26 cellular contexts compared by ENCODE assay signal in the genomic region with DNA sequence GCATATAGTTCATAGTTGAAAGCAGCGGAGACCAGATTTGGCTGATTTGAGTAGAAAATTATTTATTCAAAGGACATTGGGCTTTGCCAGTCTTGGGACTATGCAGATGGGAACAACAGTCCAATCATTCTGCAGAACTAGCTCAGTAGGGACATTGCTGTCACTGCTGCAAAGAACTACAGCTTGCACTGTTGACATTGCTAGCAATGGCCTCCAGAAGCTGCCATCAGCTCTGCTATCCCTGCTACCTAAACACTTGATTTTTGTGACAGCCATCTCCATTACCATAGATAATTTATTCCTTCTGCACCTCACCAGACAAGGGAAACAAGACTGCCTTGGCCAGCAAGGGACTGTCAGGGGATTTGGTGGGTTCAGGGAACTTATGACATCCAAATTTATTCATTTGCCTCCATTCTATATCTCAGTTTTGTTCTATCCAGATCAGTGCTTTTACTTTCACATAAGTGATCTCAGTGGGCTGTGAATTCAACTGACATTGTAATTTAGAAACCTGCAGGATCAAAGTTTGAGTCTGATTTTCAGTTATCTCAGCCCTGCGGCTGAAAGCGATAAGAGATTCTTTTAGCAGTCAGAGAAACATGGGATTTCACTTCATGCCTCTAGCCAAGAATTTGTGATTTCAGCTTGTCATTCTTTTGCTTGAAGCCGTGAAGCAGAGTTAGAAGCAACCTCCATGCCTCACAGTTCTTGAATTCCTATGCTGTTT.
A peak's percentile ranks its signal among the peaks of the same experiment; 100 is the strongest.
DNase-seq lines count a peak whose midpoint lies in the region; ATAC-seq, FAIRE-seq and TF ChIP-seq lines count a peak whose summit lies in the region.
"Had no signal": no experiment of that assay in that cellular context is flagged by ENCODE, and none has a peak within 500 bp of the region (broad histone marks: within the 10 kb centered on the region; RNA-seq: fewer than 3 reads in every experiment).

No MANE protein-coding gene starts in this region.

- DNase-seq in GM18507 (ENCODE audit: extremely low spot score, insufficient read length, low read depth): no peak
- no peak for DNase-seq in nephron progenitor cell
- DNase-seq in stimulated activated naive CD8-positive, alpha-beta T cell treated with anti-CD3 and anti-CD28 coated beads, Interleukin-15, amount 100 ng/mL, for 72 hours: no peak
- DNase-seq in anterior cingulate cortex (lab: John Stamatoyannopoulos, UW): no peak
- DNase-seq: activated CD4-positive, alpha-beta T cell treated with anti-CD3 and anti-CD28 coated beads for 48 hours; activated naive CD4-positive, alpha-beta T cell treated with Interleukin-2 at 50 U/mL for 16 hours; activated T-cell treated with anti-CD3 and anti-CD28 coated beads, Interleukin-2, amount 50 U/mL, for 72 hours; amygdala; colonic mucosa; DMS79; effector CD8-positive, alpha-beta T cell; GDM1; HCEC 1CT; IMR-90; natural killer cell; NCI-H1694; NCI-H510A; NK-92 treated with Interleukin-12 subunit alpha and Interleukin-12 subunit beta, amount 100 ng/mL, for 24 hours; Peyer's patch; SHP77 treated with DMSO at 0.1 percent for 48 hours; stimulated activated CD4-positive, alpha-beta T cell treated with anti-CD3 and anti-CD28 coated beads, Interleukin-2, amount 100 ng/mL, for 24 hours; upper lobe of left lung had no signal

- FAIRE-seq in GM18507 (lab: Jason Lieb, UNC): peak; percentile 12
- FAIRE-seq: keratinocyte had no signal

- H3K9me3 Mint-ChIP-seq in nephron progenitor cell: peaks cover 16% of the 10 kb centered on the region
- peaks cover 6 to 15% of the 10 kb centered on the region in 2 donors for H3K9me3 Mint-ChIP-seq in stimulated activated naive CD8-positive, alpha-beta T cell treated with anti-CD3 and anti-CD28 coated beads, Interleukin-15, amount 100 ng/mL, for 72 hours

- H3K27ac Mint-ChIP-seq in nephron progenitor cell: peak overlapping the region; percentile 4
- H3K27ac Mint-ChIP-seq in stimulated activated naive CD8-positive, alpha-beta T cell treated with anti-CD3 and anti-CD28 coated beads, Interleukin-15, amount 100 ng/mL, for 72 hours: no peak overlapping the region
- H3K27ac Mint-ChIP-seq: activated T-cell treated with anti-CD3 and anti-CD28 coated beads, Interleukin-2, amount 50 U/mL, for 72 hours; natural killer cell had no signal

- TF ChIP-seq CTCF in nephron progenitor cell (IDR thresholded peaks at IDR 0.05): no peak

- no peaks in the 10 kb centered on the region for H3K36me3 Mint-ChIP-seq in nephron progenitor cell (ENCODE audit: low read depth)

- ATAC-seq in GM19351 (IDR thresholded peaks at IDR 0.05; ENCODE audit: unreplicated experiment) (peak; percentile 81), HG03432 (IDR thresholded peaks at IDR 0.05; ENCODE audit: unreplicated experiment) (peak; percentile 73), GM19324 (IDR thresholded peaks at IDR 0.05; ENCODE audit: low FRiP score, unreplicated experiment) (no peak)
- ATAC-seq in stimulated activated naive CD8-positive, alpha-beta T cell treated with anti-CD3 and anti-CD28 coated beads, Interleukin-15, amount 100 ng/mL, for 72 hours: no peak
- ATAC-seq: natural killer cell had no signal

- H3K27me3 Mint-ChIP-seq in nephron progenitor cell (ENCODE audit: low read depth, poor library complexity): no peaks in the 10 kb centered on the region
- H3K27me3 Mint-ChIP-seq in stimulated activated naive CD8-positive, alpha-beta T cell treated with anti-CD3 and anti-CD28 coated beads, Interleukin-15, amount 100 ng/mL, for 72 hours: no peaks in the 10 kb centered on the region

- H3K4me3 Mint-ChIP-seq in nephron progenitor cell: no peak overlapping the region
- no peak overlapping the region for H3K4me3 Mint-ChIP-seq in stimulated activated naive CD8-positive, alpha-beta T cell treated with anti-CD3 and anti-CD28 coated beads, Interleukin-15, amount 100 ng/mL, for 72 hours
- H3K4me3 Mint-ChIP-seq: activated T-cell treated with anti-CD3 and anti-CD28 coated beads, Interleukin-2, amount 50 U/mL, for 72 hours; natural killer cell had no signal

- H3K4me1 Mint-ChIP-seq in nephron progenitor cell: peaks cover 7% of the 10 kb centered on the region
- H3K4me1 Mint-ChIP-seq in stimulated activated naive CD8-positive, alpha-beta T cell treated with anti-CD3 and anti-CD28 coated beads, Interleukin-15, amount 100 ng/mL, for 72 hours: no peaks in the 10 kb centered on the region
- H3K4me1 Mint-ChIP-seq: natural killer cell had no signal

Comparison
In these comparisons a context has a peak if more than half of its experiments do, and no peak if none do; other contexts are left out.
1. ATAC-seq: peak in GM19351 (single experiment) and HG03432 (single experiment); none in stimulated activated naive CD8-positive, alpha-beta T cell treated with anti-CD3 and anti-CD28 coated beads, Interleukin-15, amount 100 ng/mL, for 72 hours (single experiment) and GM19324 (single experiment).